Comparison of ENCODE assay signal across 25 cellular contexts in the genomic region with DNA sequence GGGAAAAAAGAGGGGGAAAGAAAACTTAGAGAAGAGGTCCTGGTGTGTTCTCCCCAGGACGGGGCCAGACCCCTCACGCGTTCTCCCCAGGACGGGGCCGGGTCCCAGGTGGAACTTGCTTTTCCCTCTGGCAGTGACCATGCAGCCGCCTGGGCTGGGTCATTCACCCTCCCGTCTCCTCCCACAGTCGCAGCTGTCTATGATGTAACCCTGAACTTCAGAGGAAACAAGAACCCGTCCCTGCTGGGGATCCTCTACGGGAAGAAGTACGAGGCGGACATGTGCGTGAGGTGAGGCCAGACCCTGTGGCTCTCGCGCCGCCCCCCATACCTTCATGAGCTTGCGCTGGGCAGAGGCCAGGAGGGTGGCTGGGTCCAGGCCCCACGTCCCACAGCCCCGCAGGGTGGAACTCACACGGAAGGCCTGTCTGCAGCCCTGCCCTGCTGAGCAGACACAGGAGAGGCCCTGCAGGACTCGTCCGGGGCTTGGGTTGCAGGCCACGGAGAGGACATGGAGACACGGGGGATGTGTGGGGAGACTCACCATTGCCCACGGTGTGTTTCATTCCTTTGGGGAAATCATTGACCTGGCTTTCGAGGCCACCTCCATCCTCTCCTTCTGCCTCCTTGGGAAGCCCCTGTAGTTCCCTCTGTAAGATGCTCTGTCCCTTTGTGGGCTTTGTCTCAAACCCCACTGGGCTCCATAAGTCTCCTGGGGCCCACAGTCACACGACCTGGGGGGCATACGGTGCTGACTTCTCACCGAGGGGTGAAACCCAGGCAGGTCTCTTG. TPM values are rescaled to one million over a fixed set of nuclear protein-coding genes. Genes with fewer than 3 reads are reported as not detected.
DNase-seq lines count a peak whose midpoint lies in the region; ATAC-seq and TF ChIP-seq lines count a peak whose summit lies in the region.
"Had no signal": no experiment of that assay in that cellular context is flagged by ENCODE, and none has a peak within 500 bp of the region (broad histone marks: within the 10 kb centered on the region; RNA-seq: fewer than 3 reads in every experiment).

No MANE protein-coding gene starts in this region.

- no peak overlapping the region for H2AK5ac ChIP-seq in neuronal stem cell (ENCODE audit: low read depth, low read length)

- H3K79me1 ChIP-seq in neuronal stem cell (ENCODE audit: low read depth, low read length): no peaks in the 10 kb centered on the region

- no peak overlapping the region for H3K14ac ChIP-seq in neuronal stem cell (ENCODE audit: low read length)

- peak overlapping the region; percentile 58 for H3K23ac ChIP-seq in neuronal stem cell (ENCODE audit: low read depth, low read length, poor library complexity)

- H3K9me3 Mint-ChIP-seq in activated naive CD4-positive, alpha-beta T cell treated with anti-CD3 and anti-CD28 coated beads, Interleukin-2, amount 50 U/mL, for 72 hours: no peaks in the 10 kb centered on the region
- H3K9me3 Mint-ChIP-seq: activated T-helper 1 cell treated with anti-CD3 and anti-CD28 coated beads, Interleukin-12 subunit alpha, Interleukin-12 subunit beta, Interleukin-2, Interleukin-4 antibody, amounts not matched to agents 30 ng/mL and 10 ng/mL and 1 ng/mL, durations not matched to agents 14 hours and 24 hours and 36 hours; central memory CD8-positive, alpha-beta T cell; nephron; T-helper 1 cell treated with Interleukin-12 subunit alpha and Interleukin-12 subunit beta and Interleukin-4 antibody, amounts not matched to agents 30 μg/mL and 1 μg/mL, for 36 hours had no signal

- H3K36me3 ChIP-seq in H7 (replicated peaks; ENCODE audit: control insufficient read depth, insufficient read depth, low read length) (no peaks in the 10 kb centered on the region), SJCRH30 (no peaks in the 10 kb centered on the region), left ventricle myocardium inferior (peaks cover 53% of the 10 kb centered on the region), neuronal stem cell (replicated peaks in 1 of 2; ENCODE audit: control insufficient read depth in 2 of 2, insufficient read depth in 2 of 2, low read length in 2 of 2) (peaks cover 0 to 37% of the 10 kb centered on the region in 2 donors)

- no peak overlapping the region for H4K91ac ChIP-seq in neuronal stem cell (ENCODE audit: low read depth, low read length, poor library complexity)

- TF ChIP-seq CTCF in left ventricle myocardium inferior (IDR thresholded peaks at IDR 0.05; ENCODE audit: borderline replicate concordance): no peak

- H3K4me3 ChIP-seq in H7 (ENCODE audit: insufficient read depth, low read depth, low read length): no peak overlapping the region
- H3K4me3 ChIP-seq in SJCRH30: no peak overlapping the region
- no peak overlapping the region for H3K4me3 ChIP-seq in left ventricle myocardium inferior
- H3K4me3 ChIP-seq in neuronal stem cell (ENCODE audit: low read length in 2 of 2): no peak overlapping the region
- H3K4me3 ChIP-seq: ascending aorta, skin epidermis, thyroid gland had no signal

- peak; percentile 69 for DNase-seq in H7
- peak; percentile 80 to 83 for DNase-seq in SJCRH30
- DNase-seq in left ventricle myocardium inferior: peak; percentile 44
- DNase-seq in neuronal stem cell (ENCODE audit: low spot score): no peak
- no peak for DNase-seq in A172 (ENCODE audit: low spot score)
- DNase-seq in activated naive CD4-positive, alpha-beta T cell treated with anti-CD3 and anti-CD28 coated beads, Interleukin-2, amount 50 U/mL, for 72 hours (ENCODE audit: low spot score in 2 of 2): no peak
- DNase-seq in activated CD4-positive, alpha-beta T cell treated with anti-CD3 and anti-CD28 coated beads, Interleukin-2, amount 50 U/mL, for 1 hour: no peak
- DNase-seq: activated CD4-positive, alpha-beta T cell treated with anti-CD3 and anti-CD28 coated beads for 48 hours; activated naive CD4-positive, alpha-beta T cell treated with anti-CD3 and anti-CD28 coated beads, Interleukin-2, amount 50 U/mL, for 16 hours; foreskin fibroblast; HCEC 1CT; KBM-7; MM.1S; SHP77; stimulated activated CD4-positive, alpha-beta T cell treated with anti-CD3 and anti-CD28 coated beads, Interleukin-2, amount 100 ng/mL, for 24 hours; stimulated activated naive CD4-positive, alpha-beta T cell; thyroid gland had no signal

- no peak overlapping the region for H2BK12ac ChIP-seq in neuronal stem cell (ENCODE audit: low read length)

- no peak overlapping the region for H2BK120ac ChIP-seq in neuronal stem cell (ENCODE audit: low read depth, low read length)

- peak overlapping the region; percentile 19; the same call in 1 of the 2 replicates for H3K27ac ChIP-seq in SJCRH30
- no peak overlapping the region for H3K27ac ChIP-seq in left ventricle myocardium inferior (replicated peaks)
- H3K27ac ChIP-seq in neuronal stem cell (replicated peaks; ENCODE audit: low read length): no peak overlapping the region
- H3K27ac ChIP-seq: ascending aorta, C4-2B, skin epidermis, thyroid gland had no signal

- H3K4me1 ChIP-seq in SJCRH30: peaks cover 31% of the 10 kb centered on the region
- peaks cover 13% of the 10 kb centered on the region for H3K4me1 ChIP-seq in left ventricle myocardium inferior
- peaks cover 0 to 2% of the 10 kb centered on the region in 2 donors for H3K4me1 ChIP-seq in neuronal stem cell (ENCODE audit: control insufficient read depth in 2 of 2, insufficient read depth in 1 of 2, low read depth in 1 of 2, low read length in 2 of 2)
- H3K4me1 ChIP-seq: ascending aorta had no signal

- H3K4me2 ChIP-seq in neuronal stem cell (ENCODE audit: insufficient read depth, low read length, poor library complexity, severe bottlenecking): no peak overlapping the region

- H3K27ac Mint-ChIP-seq in activated naive CD4-positive, alpha-beta T cell treated with anti-CD3 and anti-CD28 coated beads, Interleukin-2, amount 50 U/mL, for 72 hours: peak overlapping the region in 1 of 2 donors; percentile 50
- H3K27ac Mint-ChIP-seq: activated T-helper 1 cell treated with anti-CD3 and anti-CD28 coated beads, Interleukin-12 subunit alpha, Interleukin-12 subunit beta, Interleukin-2, Interleukin-4 antibody, amounts not matched to agents 30 ng/mL and 10 ng/mL and 1 ng/mL, durations not matched to agents 14 hours and 24 hours and 36 hours; T-helper 1 cell treated with Interleukin-12 subunit alpha and Interleukin-12 subunit beta and Interleukin-4 antibody, amounts not matched to agents 30 μg/mL and 1 μg/mL, for 36 hours had no signal

- no peaks in the 10 kb centered on the region for H3K36me3 Mint-ChIP-seq in activated naive CD4-positive, alpha-beta T cell treated with anti-CD3 and anti-CD28 coated beads, Interleukin-2, amount 50 U/mL, for 72 hours

- H2BK15ac ChIP-seq in neuronal stem cell (ENCODE audit: low read length): no peak overlapping the region

- no peak overlapping the region for H3K18ac ChIP-seq in neuronal stem cell (ENCODE audit: low read length)

- H3K27me3 ChIP-seq in H7 (ENCODE audit: control insufficient read depth, insufficient read depth, low read length) (no peaks in the 10 kb centered on the region), SJCRH30 (no peaks in the 10 kb centered on the region), left ventricle myocardium inferior (ENCODE audit: low read depth) (no peaks in the 10 kb centered on the region), neuronal stem cell (ENCODE audit: control insufficient read depth in 3 of 3, insufficient read depth in 3 of 3, low read depth in 1 of 3, low read length in 3 of 3) (no peaks in the 10 kb centered on the region)
- H3K27me3 ChIP-seq: ascending aorta, thyroid gland had no signal

- H2AFZ ChIP-seq in neuronal stem cell (ENCODE audit: low read length): no peak overlapping the region

- H4K8ac ChIP-seq in neuronal stem cell (ENCODE audit: low read depth, low read length): peak overlapping the region; percentile 56

- WGBS in neuronal stem cell (ENCODE audit: extremely low coverage in 2 of 2, insufficient read length in 2 of 2, insufficient replicate concordance in 1 of 2), 2 donors: no CpG with 5 or more reads among the region's 29 CpGs

- no peak overlapping the region for H2BK5ac ChIP-seq in neuronal stem cell (ENCODE audit: low read length)

- no peak for ATAC-seq in activated naive CD4-positive, alpha-beta T cell treated with anti-CD3 and anti-CD28 coated beads, Interleukin-2, amount 50 U/mL, for 72 hours
- no peak for ATAC-seq in HG02642 (IDR thresholded peaks at IDR 0.05; ENCODE audit: poor library complexity, unreplicated experiment)

- H3K4ac ChIP-seq in neuronal stem cell (ENCODE audit: low read length): no peak overlapping the region

- no peaks in the 10 kb centered on the region for H3K9me3 ChIP-seq in SJCRH30 (replicated peaks)
- no peaks in the 10 kb centered on the region for H3K9me3 ChIP-seq in left ventricle myocardium inferior (replicated peaks)
- peaks cover 0 to 3% of the 10 kb centered on the region in 2 donors for H3K9me3 ChIP-seq in neuronal stem cell (replicated peaks in 1 of 2; ENCODE audit: control insufficient read depth in 2 of 2, insufficient read depth in 1 of 2, low read depth in 1 of 2, low read length in 2 of 2)
- H3K9me3 ChIP-seq: ascending aorta, thyroid gland had no signal

- H3K9ac ChIP-seq in neuronal stem cell (ENCODE audit: low read depth, low read length, poor library complexity): no peak overlapping the region

- intact Hi-C loops in left ventricle myocardium inferior (cut with micrococcal nuclease): no loop called here

RNA-seq across cellular contexts. Expression of gene TRAPPC10, which starts 40.7 kb away (rescaled TPM):
- total RNA-seq in H7 (2014; rRNA removed; shearing (Covaris generic)): 24.8 and 34.5 TPM in 2 replicates
- 24.6 and 31.0 TPM in 2 replicates for total RNA-seq in SJCRH30 (2014; rRNA removed; shearing (Covaris generic))
- total RNA-seq in left ventricle myocardium inferior: 21.4 TPM
- polyA plus RNA-seq in neuronal stem cell (2013, experiment 1 of 2): 11.6 TPM
- 12.2 TPM for polyA plus RNA-seq in neuronal stem cell (2013, experiment 2 of 2)
- total RNA-seq in A172 (2014; rRNA removed; shearing (Covaris generic)): 30.3 and 34.7 TPM in 2 replicates
- 10 to 100 TPM; 49.2 to 59.5 TPM for total RNA-seq in activated naive CD4-positive, alpha-beta T cell treated with anti-CD3 and anti-CD28 coated beads, Interleukin-2, amount 50 U/mL, for 72 hours

Comparison
In these comparisons a context has a peak if more than half of its experiments do, and no peak if none do; other contexts are left out.
1. DNase-seq: peak in H7 (single experiment), SJCRH30 (2 of 2) and left ventricle myocardium inferior (single experiment); none in neuronal stem cell (single experiment), A172 (single experiment), activated naive CD4-positive, alpha-beta T cell treated with anti-CD3 and anti-CD28 coated beads, Interleukin-2, amount 50 U/mL, for 72 hours (0 of 2) and activated CD4-positive, alpha-beta T cell treated with anti-CD3 and anti-CD28 coated beads, Interleukin-2, amount 50 U/mL, for 1 hour (single experiment).